In genomic region chr10:101441539-101442455, GRCh38 we compare ENCODE assay signal across 8 cellular contexts.
DNase-seq lines count a peak whose midpoint lies in the region; ATAC-seq and TF ChIP-seq lines count a peak whose summit lies in the region.

No MANE protein-coding gene starts in this region.

- no peak overlapping the region for H3K4me3 Mint-ChIP-seq in activated naive CD8-positive, alpha-beta T cell treated with anti-CD3 and anti-CD28 coated beads, Interleukin-2, amount 10 ng/mL, durations not matched to agents 7 days and 5 days

- H3K79me2 ChIP-seq in HCT116 (ENCODE audit: insufficient read depth, low read length), result no peaks in the 10 kb centered on the region; the same call in 1 of the 2 replicates

- peak; percentile 78 to 96 (median 84) for TF ChIP-seq CTCF in HCT116 (IDR thresholded peaks at IDR 0.05 in 2 of 3, conservative IDR thresholded peaks at IDR 0.05 in 1 of 3; ENCODE audit: borderline replicate concordance in 1 of 3, insufficient read depth in 1 of 3, low read depth in 2 of 3, low read length in 2 of 3)
- peak; percentile 30 to 68 (median 55) for TF ChIP-seq CTCF in heart left ventricle (IDR thresholded peaks at IDR 0.05)
- peak; percentile 51 for TF ChIP-seq CTCF in psoas muscle (IDR thresholded peaks at IDR 0.05)

- H3K9me3 ChIP-seq in HCT116 (ENCODE audit: control insufficient read depth in 1 of 2, insufficient read depth in 1 of 2, low read depth in 1 of 2, low read length in 2 of 2) (no peaks in the 10 kb centered on the region), heart left ventricle (no peaks in the 10 kb centered on the region), psoas muscle (no peaks in the 10 kb centered on the region)

- H3K36me3 ChIP-seq in HCT116 (ENCODE audit: control insufficient read depth in 1 of 2, insufficient read depth in 2 of 2, low read length in 2 of 2) (no peaks in the 10 kb centered on the region), heart left ventricle (no peaks in the 10 kb centered on the region), psoas muscle (ENCODE audit: insufficient read depth in 1 of 2, low read depth in 1 of 2) (no peaks in the 10 kb centered on the region)

- no peaks in the 10 kb centered on the region for H3K27me3 Mint-ChIP-seq in activated naive CD8-positive, alpha-beta T cell treated with anti-CD3 and anti-CD28 coated beads, Interleukin-2, amount 10 ng/mL, durations not matched to agents 7 days and 5 days

- H3K9me2 ChIP-seq in HCT116 (ENCODE audit: insufficient read depth), result no peaks in the 10 kb centered on the region

- peak; percentile 97 for TF ChIP-seq RAD21 in HCT116 (IDR thresholded peaks at IDR 0.05; ENCODE audit: low read depth)

- H2AFZ ChIP-seq in HCT116 (ENCODE audit: low read depth, low read length, poor library complexity, severe bottlenecking), result no peak overlapping the region

- no peaks in the 10 kb centered on the region for H4K20me1 ChIP-seq in HCT116 (ENCODE audit: insufficient read depth)

- ATAC-seq in HCT116, result peak; percentile 99
- peak; percentile 78 for ATAC-seq in activated naive CD8-positive, alpha-beta T cell treated with anti-CD3 and anti-CD28 coated beads, Interleukin-2, amount 10 ng/mL, durations not matched to agents 7 days and 5 days (ENCODE audit: low read depth)
- ATAC-seq in heart left ventricle, result peak; percentile 65 to 89 (median 86)
- peak; percentile 89 to 95 (median 92) for ATAC-seq in psoas muscle
- no peak for ATAC-seq in GM18520 (IDR thresholded peaks at IDR 0.05; ENCODE audit: unreplicated experiment)

- POLR2A ChIA-PET in HCT116 (lab: Charles Lee), result no interaction called here
- POLR2A ChIA-PET in activated naive CD8-positive, alpha-beta T cell treated with anti-CD3 and anti-CD28 coated beads, Interleukin-2, amount 10 ng/mL, durations not matched to agents 7 days and 5 days (lab: Charles Lee), result no interaction called here

- H3K27ac ChIP-seq in HCT116 (ENCODE audit: low read depth, low read length) (no peak overlapping the region), heart left ventricle (no peak overlapping the region), psoas muscle (no peak overlapping the region)

- H3K27me3 ChIP-seq in HCT116 (ENCODE audit: insufficient read depth, low read length) (no peaks in the 10 kb centered on the region), heart left ventricle (no peaks in the 10 kb centered on the region), psoas muscle (ENCODE audit: insufficient read depth in 3 of 3, low read length in 2 of 3) (no peaks in the 10 kb centered on the region)

- CTCF ChIA-PET in HCT116 (lab: Charles Lee), result interaction anchor here (0.6 to 7.4 kb wide), 13 partner anchors 15 to 228 kb away, joined by 3 to 182 read pairs (median 4); no protein-coding TSS in a partner anchor

- TF ChIP-seq POLR2A in HCT116 (IDR thresholded peaks at IDR 0.05; ENCODE audit: borderline replicate concordance, extremely low read depth, insufficient read depth, insufficient read length) (no peak), heart left ventricle (IDR thresholded peaks at IDR 0.05) (no peak)

- DNase-seq in DMS114 treated with DMSO at 0.1 percent for 48 hours (lab: John Stamatoyannopoulos, UW; ENCODE audit: unreplicated experiment) (peak; percentile 80), HCT116 (ENCODE audit: low read depth, low spot score) (peak; percentile 80), NCI-H510A (lab: John Stamatoyannopoulos, UW) (peak; percentile 14), heart left ventricle (peak in 2 of 5 donors; percentile 10 to 25), psoas muscle (no peak), ureter (ENCODE audit: low spot score) (no peak)
- no peak for DNase-seq in activated naive CD8-positive, alpha-beta T cell treated with anti-CD3 and anti-CD28 coated beads, Interleukin-2, amount 10 ng/mL, durations not matched to agents 7 days and 5 days

- RAD21 ChIA-PET in HCT116 (lab: Charles Lee; ENCODE audit: low non-redundant PET in 1 of 2, low total read pairs in 2 of 2, uncharacterized antibody in 2 of 2, unreplicated experiment in 2 of 2), result interaction anchor here (0.7 to 1.6 kb wide), 8 partner anchors 139 to 184 kb away, joined by 3 to 15 read pairs (median 4); no protein-coding TSS in a partner anchor

- H3K36me3 Mint-ChIP-seq in activated naive CD8-positive, alpha-beta T cell treated with anti-CD3 and anti-CD28 coated beads, Interleukin-2, amount 10 ng/mL, durations not matched to agents 7 days and 5 days, result no peaks in the 10 kb centered on the region

- no peak overlapping the region for H3K27ac Mint-ChIP-seq in activated naive CD8-positive, alpha-beta T cell treated with anti-CD3 and anti-CD28 coated beads, Interleukin-2, amount 10 ng/mL, durations not matched to agents 7 days and 5 days

- 65 to 74% (median 73%) methylated on average over 17 of the region's 17 CpGs for WGBS in heart left ventricle, 4 donors
- 64 to 69% (median 67%) methylated on average over 17 of the region's 17 CpGs for WGBS in psoas muscle, 3 donors

- peaks cover 4% of the 10 kb centered on the region for H3K4me1 Mint-ChIP-seq in activated naive CD8-positive, alpha-beta T cell treated with anti-CD3 and anti-CD28 coated beads, Interleukin-2, amount 10 ng/mL, durations not matched to agents 7 days and 5 days

- no peak overlapping the region for H3K4me2 ChIP-seq in HCT116 (ENCODE audit: low read length)

- H3K4me1 ChIP-seq in HCT116 (ENCODE audit: control insufficient read depth in 1 of 2, insufficient read depth in 2 of 2, low read length in 2 of 2) (no peaks in the 10 kb centered on the region), heart left ventricle (peaks cover 0 to 29% (median 8%) of the 10 kb centered on the region in 12 donors), psoas muscle (peaks cover 26% of the 10 kb centered on the region)

- BruUV-seq in HCT116 (replicated peaks; lab: Mats Ljungman, UMichigan), result no TSS peak

- no peaks in the 10 kb centered on the region for H3K9me3 Mint-ChIP-seq in activated naive CD8-positive, alpha-beta T cell treated with anti-CD3 and anti-CD28 coated beads, Interleukin-2, amount 10 ng/mL, durations not matched to agents 7 days and 5 days

- intact Hi-C loops in HCT116 (cut with micrococcal nuclease) (loop anchor here (1.0 kb wide), 3 partner anchors 140 to 227 kb away; no protein-coding TSS in a partner anchor), heart left ventricle (cut with DNase I) (loop anchor here (1.0 to 10.0 kb wide), 8 partner anchors 87 to 229 kb away; partner anchors contain the start of gene BTRC (in 4 of the 10)), psoas muscle (cut with DNase I) (loop anchor here (1.0 to 10.0 kb wide), 4 partner anchors 139 to 228 kb away; no protein-coding TSS in a partner anchor)

- H3K4me3 ChIP-seq in HCT116 (replicated peaks in 1 of 2; ENCODE audit: low read depth in 1 of 2, low read length in 2 of 2) (no peak overlapping the region), heart left ventricle (no peak overlapping the region), psoas muscle (no peak overlapping the region)

- no peak overlapping the region for H3K9ac ChIP-seq in HCT116 (ENCODE audit: low read length)

TF ChIP-seq in HCT116, 20 proteins besides CTCF, POLR2A, EP300 and RAD21:
- no peak for TF ChIP-seq REST (IDR thresholded peaks at IDR 0.05; ENCODE audit: low read depth)
- peak; percentile 59 for TF ChIP-seq CBX3 (IDR thresholded peaks at IDR 0.05; ENCODE audit: low read depth)
- TF ChIP-seq FOSL1 (IDR thresholded peaks at IDR 0.05; ENCODE audit: low read depth), result 0 out of 2 replicates have a peak, but pooled peaks have one; percentile 15
- TF ChIP-seq CEBPB (IDR thresholded peaks at IDR 0.05; ENCODE audit: low read depth), result no peak; the same call in 1 of the 2 replicates
- TF ChIP-seq EZH2 (IDR thresholded peaks at IDR 0.05), result no peak

Comparison
In these comparisons a context has a peak if more than half of its experiments do, and no peak if none do; other contexts are left out.
1. DNase-seq: peak in DMS114 treated with DMSO at 0.1 percent for 48 hours (single experiment), HCT116 (single experiment) and NCI-H510A (single experiment); none in activated naive CD8-positive, alpha-beta T cell treated with anti-CD3 and anti-CD28 coated beads, Interleukin-2, amount 10 ng/mL, durations not matched to agents 7 days and 5 days (single experiment), psoas muscle (0 of 2) and ureter (single experiment).
2. Peak in every context shown above with its lines, with median percentiles within 50 percentile points of each other: CTCF ChIP-seq.